ENCODE assay signal across 13 cellular contexts in the genomic region with DNA sequence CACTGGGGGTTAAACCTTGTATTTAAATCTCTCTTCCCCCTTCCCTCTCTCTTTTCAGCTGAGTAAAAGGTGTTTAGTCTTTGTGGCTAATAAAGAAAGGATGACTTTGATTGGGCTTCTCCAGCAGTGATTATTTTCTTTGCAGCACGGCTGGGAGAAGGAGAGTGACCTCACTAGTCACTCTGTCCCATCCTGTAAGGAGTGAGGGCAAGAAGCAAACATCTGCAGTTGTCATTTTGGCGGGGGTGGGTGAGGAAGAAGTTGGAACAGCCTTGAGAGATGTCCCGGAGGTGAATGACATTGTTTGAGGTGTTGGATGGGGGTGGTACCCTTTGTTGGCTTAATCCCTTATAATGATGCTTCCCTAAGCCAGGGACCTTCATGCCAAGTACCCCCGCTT.
DNase-seq lines count a peak whose midpoint lies in the region; ATAC-seq and TF ChIP-seq lines count a peak whose summit lies in the region.
"Had no signal": no experiment of that assay in that cellular context is flagged by ENCODE, and none has a peak within 500 bp of the region (broad histone marks: within the 10 kb centered on the region; RNA-seq: fewer than 3 reads in every experiment).

No MANE protein-coding gene starts in this region.

- H3K4me2 ChIP-seq in GM23338, result no peak overlapping the region
- peak overlapping the region; percentile 11 for H3K4me2 ChIP-seq in mammary epithelial cell (ENCODE audit: insufficient read depth, low read depth, low read length)

- TF ChIP-seq CTCF in GM23338 (conservative IDR thresholded peaks at IDR 0.05; ENCODE audit: low read depth in 2 of 2), result no peak
- no peak for TF ChIP-seq CTCF in mammary epithelial cell (conservative IDR thresholded peaks at IDR 0.05 in 1 of 2, IDR thresholded peaks at IDR 0.05 in 1 of 2; ENCODE audit: extremely low read depth in 1 of 2, insufficient read depth in 1 of 2, low read depth in 1 of 2, low read length in 2 of 2)
- TF ChIP-seq CTCF in testis (IDR thresholded peaks at IDR 0.05), result no peak
- no peak for TF ChIP-seq CTCF in GM20000 (IDR thresholded peaks at IDR 0.05; ENCODE audit: extremely low read depth, missing control alignments)

- intact Hi-C loops in mammary epithelial cell (cut with micrococcal nuclease), result no loop called here
- intact Hi-C loops in testis (cut with DNase I; ENCODE audit: low total_unique reads), result no loop called here

- no peaks in the 10 kb centered on the region for H4K20me1 ChIP-seq in GM23338 (replicated peaks; ENCODE audit: insufficient read depth)
- no peaks in the 10 kb centered on the region for H4K20me1 ChIP-seq in mammary epithelial cell (ENCODE audit: insufficient read depth, low read length)

- H3K9me2 ChIP-seq in GM23338 (ENCODE audit: insufficient read depth), result no peaks in the 10 kb centered on the region; the same call in 1 of the 2 replicates

- no peak overlapping the region for H3K4me3 Mint-ChIP-seq in GM23338
- H3K4me3 Mint-ChIP-seq: activated B cell treated with CpG ODN at 0.5 μM for 24 hours had no signal

- H3K4me3 ChIP-seq in GM23338, result no peak overlapping the region
- no peak overlapping the region for H3K4me3 ChIP-seq in mammary epithelial cell (replicated peaks in 1 of 3; ENCODE audit: insufficient read depth in 1 of 3, low read depth in 2 of 3, low read length in 3 of 3)
- no peak overlapping the region for H3K4me3 ChIP-seq in testis

- no TSS peak for BruUV-seq in mammary epithelial cell (replicated peaks; lab: Mats Ljungman, UMichigan)

- peaks cover 3% of the 10 kb centered on the region for H3K27me3 Mint-ChIP-seq in GM23338 (ENCODE audit: insufficient read depth, low read depth, poor library complexity)

- no peak for TF ChIP-seq POLR2A in testis (IDR thresholded peaks at IDR 0.05)

- no peak overlapping the region for H3K27ac Mint-ChIP-seq in GM23338
- H3K27ac Mint-ChIP-seq: activated B cell treated with CpG ODN at 0.5 μM for 24 hours had no signal

- H3K27me3 ChIP-seq in GM23338 (ENCODE audit: insufficient read depth) (no peaks in the 10 kb centered on the region), mammary epithelial cell (ENCODE audit: insufficient read depth, low read length) (no peaks in the 10 kb centered on the region), testis (no peaks in the 10 kb centered on the region)

- dilution Hi-C loops in mammary epithelial cell (cut with HindIII; ENCODE audit: low sequenced_read_pairs), result no loop called here

- no peak for DNase-seq in GM23338 (ENCODE audit: low spot score)
- no peak for DNase-seq in mammary epithelial cell
- DNase-seq in left kidney (ENCODE audit: low read depth, low spot score), result peak; percentile 51
- no peak for DNase-seq in testis
- DNase-seq in NCI-H2171 treated with DMSO at 0.1 percent for 48 hours (lab: John Stamatoyannopoulos, UW), result no peak
- no peak for DNase-seq in GM20000 (ENCODE audit: low spot score)
- no peak for DNase-seq in HPDE6-E6E7 (ENCODE audit: extremely low spot score)
- no peak for DNase-seq in T1000 (lab: John Stamatoyannopoulos, UW)
- DNase-seq: activated B cell treated with CpG ODN at 0.5 μM for 24 hours; activated effector memory CD4-positive, alpha-beta T cell treated with Interleukin-2 at 50 U/mL for 16 hours; GF-D8; NCI-H1694 treated with DMSO at 0.1 percent for 48 hours; NCI-H510A treated with DMSO at 0.1 percent for 48 hours had no signal

- no peak overlapping the region for H3K9ac ChIP-seq in mammary epithelial cell (ENCODE audit: insufficient read depth, low read length)

- H3K9me3 ChIP-seq in mammary epithelial cell (replicated peaks; ENCODE audit: insufficient read depth, low read length) (no peaks in the 10 kb centered on the region), testis (no peaks in the 10 kb centered on the region)

- 0 out of 3 replicates have a peak, but pooled peaks cover 3% of the 10 kb centered on the region for H3K9me3 Mint-ChIP-seq in GM23338
- H3K9me3 Mint-ChIP-seq: activated B cell treated with CpG ODN at 0.5 μM for 24 hours had no signal

- H2AFZ ChIP-seq in GM23338 (peak overlapping the region; percentile 80), mammary epithelial cell (ENCODE audit: low read depth, low read length) (peak overlapping the region; percentile 47)

- H3K27ac ChIP-seq in GM23338 (ENCODE audit: low read depth), result no peak overlapping the region
- no peak overlapping the region for H3K27ac ChIP-seq in mammary epithelial cell (ENCODE audit: insufficient read depth, low read depth, low read length)
- peak overlapping the region; percentile 1 to 68 for H3K27ac ChIP-seq in testis

- no peaks in the 10 kb centered on the region for H3F3A ChIP-seq in GM23338 (replicated peaks; ENCODE audit: low read depth)

- no peaks in the 10 kb centered on the region for H3K79me2 ChIP-seq in GM23338 (replicated peaks; ENCODE audit: insufficient read depth)
- H3K79me2 ChIP-seq in mammary epithelial cell (ENCODE audit: insufficient read depth, low read length), result no peaks in the 10 kb centered on the region

- H3K4me1 ChIP-seq in GM23338 (ENCODE audit: insufficient read depth) (peaks cover 14% of the 10 kb centered on the region), mammary epithelial cell (ENCODE audit: insufficient read depth, low read length) (peaks cover 6% of the 10 kb centered on the region), testis (no peaks in the 10 kb centered on the region)

- in situ Hi-C loops in mammary epithelial cell (cut with MboI; ENCODE audit: low sequenced_read_pairs in 2 of 2), result no loop called here

- peaks cover 23% of the 10 kb centered on the region for H3K4me1 Mint-ChIP-seq in GM23338
- H3K4me1 Mint-ChIP-seq: activated B cell treated with CpG ODN at 0.5 μM for 24 hours had no signal

- CTCF ChIA-PET in mammary epithelial cell (lab: Charles Lee; ENCODE audit: low non-redundant PET), result no interaction called here

- H3K36me3 Mint-ChIP-seq in GM23338 (ENCODE audit: low read depth), result no peaks in the 10 kb centered on the region

- H3K36me3 ChIP-seq in GM23338 (ENCODE audit: insufficient read depth) (no peaks in the 10 kb centered on the region), mammary epithelial cell (ENCODE audit: insufficient read depth, low read length) (no peaks in the 10 kb centered on the region), testis (ENCODE audit: low read depth, missing control alignments) (no peaks in the 10 kb centered on the region)

- 22% methylated on average over 4 of the region's 4 CpGs for WGBS in mammary epithelial cell (ENCODE audit: low coverage, missing lambda C conversion rate)
- 46% methylated on average over 4 of the region's 4 CpGs for WGBS in testis, 2 donors

- ATAC-seq in GM23338, result peak; percentile 51

TF ChIP-seq in GM23338, 12 proteins besides CTCF, POLR2A, EP300 and RAD21 (continues in another document):
- TF ChIP-seq POLR2AphosphoS5 (IDR thresholded peaks at IDR 0.05; ENCODE audit: low read depth) (no peak), ZNF331 (CRISPR knock-in tag; IDR thresholded peaks at IDR 0.05; ENCODE audit: low read depth) (no peak), EZH2phosphoT487 (IDR thresholded peaks at IDR 0.05; ENCODE audit: unreplicated experiment) (no peak)
- TF ChIP-seq, protein P1, sequence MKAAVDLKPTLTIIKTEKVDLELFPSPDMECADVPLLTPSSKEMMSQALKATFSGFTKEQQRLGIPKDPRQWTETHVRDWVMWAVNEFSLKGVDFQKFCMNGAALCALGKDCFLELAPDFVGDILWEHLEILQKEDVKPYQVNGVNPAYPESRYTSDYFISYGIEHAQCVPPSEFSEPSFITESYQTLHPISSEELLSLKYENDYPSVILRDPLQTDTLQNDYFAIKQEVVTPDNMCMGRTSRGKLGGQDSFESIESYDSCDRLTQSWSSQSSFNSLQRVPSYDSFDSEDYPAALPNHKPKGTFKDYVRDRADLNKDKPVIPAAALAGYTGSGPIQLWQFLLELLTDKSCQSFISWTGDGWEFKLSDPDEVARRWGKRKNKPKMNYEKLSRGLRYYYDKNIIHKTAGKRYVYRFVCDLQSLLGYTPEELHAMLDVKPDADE (IDR thresholded peaks at IDR 0.05), result no peak

Comparison
In these comparisons a context has a peak if more than half of its experiments do, and no peak if none do; other contexts are left out.
1. H3K27ac ChIP-seq: peak in testis (2 of 2); none in GM23338 (single experiment) and mammary epithelial cell (single experiment).